8 cellular contexts compared by ENCODE assay signal in genomic region chr7:101124376-101125056, GRCh38. TPM values are rescaled to one million over a fixed set of nuclear protein-coding genes. Genes with fewer than 3 reads are reported as not detected.
DNase-seq lines count a peak whose midpoint lies in the region; ATAC-seq and TF ChIP-seq lines count a peak whose summit lies in the region.

No MANE protein-coding gene starts in this region.

- CTCF ChIA-PET in activated CD8-positive, alpha-beta memory T cell treated with anti-CD3 and anti-CD28 coated beads, Interleukin-2, amount 10 ng/mL, durations not matched to agents 7 days and 5 days (lab: Charles Lee): interaction anchor here (1.4 to 1.7 kb wide), 2 partner anchors 46 to 158 kb away, joined by 3 to 5 read pairs; no protein-coding TSS in a partner anchor

- no peak for DNase-seq in activated CD8-positive, alpha-beta memory T cell treated with anti-CD3 and anti-CD28 coated beads, Interleukin-2, amount 10 ng/mL, durations not matched to agents 7 days and 5 days
- no peak for DNase-seq in activated CD8-positive, alpha-beta memory T cell treated with anti-CD3 and anti-CD28 coated beads, Interleukin-2, amount 50 U/mL, for 4 hours
- DNase-seq in T-helper 17 cell: no peak
- DNase-seq in foreskin melanocyte: peak; percentile 92
- no peak for DNase-seq in tibial artery
- no peak for DNase-seq in NCI-H526 treated with DMSO at 0.1 percent for 48 hours (lab: John Stamatoyannopoulos, UW)
- no peak for DNase-seq in DMS79 treated with DMSO at 0.1 percent for 48 hours (lab: John Stamatoyannopoulos, UW)

- H3K4me3 Mint-ChIP-seq in activated CD8-positive, alpha-beta memory T cell treated with anti-CD3 and anti-CD28 coated beads, Interleukin-2, amount 10 ng/mL, durations not matched to agents 7 days and 5 days: no peak overlapping the region
- H3K4me3 Mint-ChIP-seq in T-helper 17 cell: peak overlapping the region; percentile 5

- peak overlapping the region; percentile 89 to 98 for H3K27ac ChIP-seq in tibial artery

- peaks cover 64% of the 10 kb centered on the region for H3K27me3 Mint-ChIP-seq in activated CD8-positive, alpha-beta memory T cell treated with anti-CD3 and anti-CD28 coated beads, Interleukin-2, amount 10 ng/mL, durations not matched to agents 7 days and 5 days
- H3K27me3 Mint-ChIP-seq in T-helper 17 cell: peaks cover 87% of the 10 kb centered on the region

- no peak overlapping the region for H3K4me3 ChIP-seq in tibial artery

- H3K27me3 ChIP-seq in tibial artery: no peaks in the 10 kb centered on the region

- H3K4me1 Mint-ChIP-seq in activated CD8-positive, alpha-beta memory T cell treated with anti-CD3 and anti-CD28 coated beads, Interleukin-2, amount 10 ng/mL, durations not matched to agents 7 days and 5 days: peaks cover 47% of the 10 kb centered on the region
- peaks cover 33% of the 10 kb centered on the region for H3K4me1 Mint-ChIP-seq in T-helper 17 cell

- no peaks in the 10 kb centered on the region for H3K36me3 Mint-ChIP-seq in activated CD8-positive, alpha-beta memory T cell treated with anti-CD3 and anti-CD28 coated beads, Interleukin-2, amount 10 ng/mL, durations not matched to agents 7 days and 5 days
- peaks cover 11% of the 10 kb centered on the region for H3K36me3 Mint-ChIP-seq in T-helper 17 cell (ENCODE audit: low read depth)

- H3K9me3 ChIP-seq in T-helper 17 cell (ENCODE audit: control insufficient read depth, low read length, poor library complexity, severe bottlenecking) (no peaks in the 10 kb centered on the region), tibial artery (no peaks in the 10 kb centered on the region)

- intact Hi-C loops in tibial artery (cut with DNase I; ENCODE audit: low total_unique reads): no loop called here

- no peak for ATAC-seq in activated CD8-positive, alpha-beta memory T cell treated with anti-CD3 and anti-CD28 coated beads, Interleukin-2, amount 10 ng/mL, durations not matched to agents 7 days and 5 days
- ATAC-seq in T-helper 17 cell (no peak), GM18909 (IDR thresholded peaks at IDR 0.05; ENCODE audit: poor library complexity, unreplicated experiment) (no peak)

- no peak for TF ChIP-seq CTCF in tibial artery (IDR thresholded peaks at IDR 0.05)

- no peaks in the 10 kb centered on the region for H3K9me3 Mint-ChIP-seq in activated CD8-positive, alpha-beta memory T cell treated with anti-CD3 and anti-CD28 coated beads, Interleukin-2, amount 10 ng/mL, durations not matched to agents 7 days and 5 days (ENCODE audit: low read depth)

- no peaks in the 10 kb centered on the region for H3K36me3 ChIP-seq in tibial artery

- H3K4me1 ChIP-seq in tibial artery: peaks cover 5 to 97% (median 74%) of the 10 kb centered on the region in 4 donors

- peak overlapping the region; percentile 56 for H3K27ac Mint-ChIP-seq in activated CD8-positive, alpha-beta memory T cell treated with anti-CD3 and anti-CD28 coated beads, Interleukin-2, amount 10 ng/mL, durations not matched to agents 7 days and 5 days
- H3K27ac Mint-ChIP-seq in T-helper 17 cell: no peak overlapping the region

RNA-seq across cellular contexts. Expression of gene SERPINE1, which starts 2.4 kb away (rescaled TPM):
- total RNA-seq in activated CD8-positive, alpha-beta memory T cell treated with anti-CD3 and anti-CD28 coated beads, Interleukin-2, amount 10 ng/mL, durations not matched to agents 7 days and 5 days: 1 to 10 TPM in 1 of 2 experiments, under 1 TPM in 1; 0.29 to 1.2 TPM
- 1 to 10 TPM in 1 of 2 donors, under 1 TPM in 1; 0.32 to 2.5 TPM for total RNA-seq in T-helper 17 cell

RNA-seq across cellular contexts. Expression of gene AP1S1, which starts 29.8 kb away (rescaled TPM):
- total RNA-seq in activated CD8-positive, alpha-beta memory T cell treated with anti-CD3 and anti-CD28 coated beads, Interleukin-2, amount 10 ng/mL, durations not matched to agents 7 days and 5 days: 10 to 100 TPM; 49.9 to 51.7 TPM
- total RNA-seq in T-helper 17 cell: 10 to 100 TPM in 1 of 2 donors, 1 to 10 TPM in 1; 9.7 to 11.7 TPM

RNA-seq across cellular contexts. Expression of gene TRIM56, which starts 39.2 kb away (rescaled TPM):
- 100 to 1,000 TPM in 1 of 2 experiments, 10 to 100 TPM in 1; 68.2 to 110 TPM for total RNA-seq in activated CD8-positive, alpha-beta memory T cell treated with anti-CD3 and anti-CD28 coated beads, Interleukin-2, amount 10 ng/mL, durations not matched to agents 7 days and 5 days
- total RNA-seq in T-helper 17 cell: 10 to 100 TPM; 38.4 to 46.6 TPM

RNA-seq across cellular contexts. Expression of gene VGF, which starts 40.9 kb away (rescaled TPM):
- under 1 TPM; 0.44 to 0.66 TPM for total RNA-seq in activated CD8-positive, alpha-beta memory T cell treated with anti-CD3 and anti-CD28 coated beads, Interleukin-2, amount 10 ng/mL, durations not matched to agents 7 days and 5 days
- not detected for total RNA-seq in T-helper 17 cell

RNA-seq across cellular contexts. Expression of gene NAT16, which starts 55.6 kb away (rescaled TPM):
- total RNA-seq in activated CD8-positive, alpha-beta memory T cell treated with anti-CD3 and anti-CD28 coated beads, Interleukin-2, amount 10 ng/mL, durations not matched to agents 7 days and 5 days: not detected
- not detected for total RNA-seq in T-helper 17 cell

Comparison
In these comparisons a context has a peak if more than half of its experiments do, and no peak if none do; other contexts are left out.
1. RNA of gene AP1S1, which starts 29.8 kb away (total RNA-seq): 49.9 to 51.7 TPM in activated CD8-positive, alpha-beta memory T cell treated with anti-CD3 and anti-CD28 coated beads, Interleukin-2, amount 10 ng/mL, durations not matched to agents 7 days and 5 days; 9.7 to 11.7 TPM in T-helper 17 cell; every median in the first group is over 4 times any median in the second.